Comparison of ENCODE assay signal across 26 cellular contexts in genomic region chr5:45081082-45081481, GRCh38.
"Had no signal": no experiment of that assay in that cellular context is flagged by ENCODE, and none has a peak within 500 bp of the region (broad histone marks: within the 10 kb centered on the region; RNA-seq: fewer than 3 reads in every experiment).

No MANE protein-coding gene starts in this region.

- H3K4me1 ChIP-seq: colonic mucosa, esophagus muscularis mucosa, esophagus squamous epithelium, foreskin keratinocyte, gastrocnemius medialis, gastroesophageal sphincter, heart left ventricle, heart right ventricle had no signal

- FAIRE-seq: colon, endometrium, endothelial cell of umbilical vein had no signal

- H3K36me3 ChIP-seq: colonic mucosa, esophagus muscularis mucosa, esophagus squamous epithelium, gastrocnemius medialis, gastroesophageal sphincter, heart left ventricle, heart right ventricle had no signal

- ATAC-seq: effector memory CD8-positive, alpha-beta T cell; esophagus mucosa; foreskin keratinocyte; gastrocnemius medialis; gastroesophageal sphincter; heart left ventricle; heart right ventricle had no signal

- H3K4me3 ChIP-seq: colonic mucosa, coronary artery, dorsolateral prefrontal cortex, esophagus muscularis mucosa, esophagus squamous epithelium, gastrocnemius medialis, gastroesophageal sphincter, heart left ventricle, heart right ventricle had no signal

- DNase-seq: colonic mucosa; cortex of kidney; dermis blood vessel endothelial cell; dorsolateral prefrontal cortex; effector CD4-positive, alpha-beta T cell; effector CD8-positive, alpha-beta T cell; effector memory CD4-positive, alpha-beta T cell; effector memory CD8-positive, alpha-beta T cell; endodermal cell; erythroblast; esophagus squamous epithelium; foreskin fibroblast; foreskin keratinocyte; foreskin melanocyte; gastrocnemius medialis; glutamatergic neuron; head of caudate nucleus; heart left ventricle; heart right ventricle had no signal

- H3K9me3 ChIP-seq: colonic mucosa, esophagus muscularis mucosa, esophagus squamous epithelium, gastrocnemius medialis, gastroesophageal sphincter had no signal
